10 cellular contexts compared by ENCODE assay signal in genomic region chrX:53279296-53280237, GRCh38. TPM values are rescaled to one million over a fixed set of nuclear protein-coding genes. Genes with fewer than 3 reads are reported as not detected.
A peak's percentile ranks its signal among the peaks of the same experiment; 100 is the strongest.
DNase-seq lines count a peak whose midpoint lies in the region; ATAC-seq, FAIRE-seq and TF ChIP-seq lines count a peak whose summit lies in the region.
"Had no signal": no experiment of that assay in that cellular context is flagged by ENCODE, and none has a peak within 500 bp of the region (broad histone marks: within the 10 kb centered on the region; RNA-seq: fewer than 3 reads in every experiment).

No MANE protein-coding gene starts in this region.

- no peak overlapping the region for H4K5ac ChIP-seq in H9 (ENCODE audit: insufficient read length, low read depth, low read length)

- H3K4me1 ChIP-seq in H9 (ENCODE audit: insufficient read depth, low read length), result no peaks in the 10 kb centered on the region
- H3K4me1 ChIP-seq: prostate gland had no signal

- H2BK20ac ChIP-seq in H9 (ENCODE audit: low read depth, low read length, poor library complexity, severe bottlenecking), result no peak overlapping the region

- DNase-seq in CD14-positive monocyte (ENCODE audit: low spot score) (no peak), H9 (no peak), astrocyte of the spinal cord (ENCODE audit: low read depth, low spot score) (no peak), anterior cingulate cortex (lab: John Stamatoyannopoulos, UW) (no peak), CD1c-positive myeloid dendritic cell (ENCODE audit: extremely low spot score) (no peak), D721Med (ENCODE audit: insufficient read length, low spot score) (no peak)

- H4K20me1 ChIP-seq in H9 (ENCODE audit: control insufficient read depth, insufficient read depth, insufficient read length), result no peaks in the 10 kb centered on the region

- TF ChIP-seq CTCF in CD14-positive monocyte (IDR thresholded peaks at IDR 0.05) (no peak), H9 (conservative IDR thresholded peaks at IDR 0.05) (peak; percentile 30; the same call in 2 of the 3 replicates), astrocyte of the spinal cord (IDR thresholded peaks at IDR 0.05; ENCODE audit: low read depth, low read length) (peak; percentile 19), nephron (IDR thresholded peaks at IDR 0.05; ENCODE audit: unreplicated experiment in 3 of 3) (no peak), D721Med (IDR thresholded peaks at IDR 0.05; ENCODE audit: insufficient read depth, missing control alignments) (no peak)

- no peak for ATAC-seq in HG02588 (IDR thresholded peaks at IDR 0.05; ENCODE audit: unreplicated experiment)

- no peaks in the 10 kb centered on the region for H3K79me1 ChIP-seq in H9 (ENCODE audit: insufficient read depth, low read depth, low read length, poor library complexity, severe bottlenecking)

- no peak for FAIRE-seq in D721Med (lab: Jason Lieb, UNC)

- H3K14ac ChIP-seq in H9 (ENCODE audit: insufficient read depth, low read length), result no peak overlapping the region

- peaks cover 0 to 46% (median 2%) of the 10 kb centered on the region in 3 donors for H3K27me3 Mint-ChIP-seq in CD14-positive monocyte (ENCODE audit: low read depth in 3 of 3)
- no peaks in the 10 kb centered on the region for H3K27me3 Mint-ChIP-seq in H9 (ENCODE audit: low read depth)
- H3K27me3 Mint-ChIP-seq in nephron (ENCODE audit: low read depth), result no peaks in the 10 kb centered on the region
- H3K27me3 Mint-ChIP-seq: activated naive CD8-positive, alpha-beta T cell had no signal

- H2BK12ac ChIP-seq in H9 (ENCODE audit: insufficient read length, low read depth, low read length), result no peak overlapping the region

- no peak overlapping the region for H3K56ac ChIP-seq in H9 (ENCODE audit: insufficient read length, low read depth, low read length)

- intact Hi-C loops in CD14-positive monocyte (cut with micrococcal nuclease), result no loop called here

- peaks cover 38% of the 10 kb centered on the region for H3K4me1 Mint-ChIP-seq in CD14-positive monocyte
- H3K4me1 Mint-ChIP-seq in H9, result peaks cover 11 to 31% of the 10 kb centered on the region in 2 experiments
- H3K4me1 Mint-ChIP-seq in nephron, result peaks cover 27% of the 10 kb centered on the region

- H3K9me3 Mint-ChIP-seq in CD14-positive monocyte, result peaks cover 0 to 3% (median 0%) of the 10 kb centered on the region in 7 donors
- H3K9me3 Mint-ChIP-seq in H9, result peaks cover 60 to 71% of the 10 kb centered on the region in 2 experiments
- H3K9me3 Mint-ChIP-seq in nephron, result no peaks in the 10 kb centered on the region

- no peaks in the 10 kb centered on the region for H3K23me2 ChIP-seq in H9 (ENCODE audit: insufficient read length, low read depth, low read length, poor library complexity, severe bottlenecking)

- no peak overlapping the region for H3K23ac ChIP-seq in H9 (ENCODE audit: insufficient read length, low read depth, low read length)

- H3K9me3 ChIP-seq in H9 (ENCODE audit: control insufficient read depth, low read depth, low read length), result peaks cover 12% of the 10 kb centered on the region
- H3K9me3 ChIP-seq: prostate gland had no signal

- no peaks in the 10 kb centered on the region for H3K79me2 ChIP-seq in H9 (ENCODE audit: insufficient read depth, low read length)

- H3K4me3 Mint-ChIP-seq in CD14-positive monocyte (peak overlapping the region; percentile 74 to 88), H9 (no peak overlapping the region), nephron (peak overlapping the region in 2 of 3 experiments; percentile 58 to 72)
- H3K4me3 Mint-ChIP-seq: activated naive CD8-positive, alpha-beta T cell had no signal

- no peak overlapping the region for H3K18ac ChIP-seq in H9 (ENCODE audit: insufficient read length, low read depth, low read length)

- H2AK5ac ChIP-seq in H9 (ENCODE audit: insufficient read length, low read length), result no peak overlapping the region

- peak overlapping the region; percentile 12 for H3K4me3 ChIP-seq in astrocyte of the spinal cord (ENCODE audit: low read depth, low read length)

- H3T11ph ChIP-seq in H9 (ENCODE audit: low read length), result no peak overlapping the region

- no peak overlapping the region for H2AFZ ChIP-seq in H9 (ENCODE audit: low read length)

- H3K27ac Mint-ChIP-seq in CD14-positive monocyte, result peak overlapping the region in 3 of 7 donors; percentile 53 to 87 (median 76)
- H3K27ac Mint-ChIP-seq in H9, result no peak overlapping the region; a peak in 1 of 7 replicates
- H3K27ac Mint-ChIP-seq in nephron, result peak overlapping the region; percentile 56 to 87 (median 81)
- H3K27ac Mint-ChIP-seq: activated naive CD8-positive, alpha-beta T cell had no signal

- in situ Hi-C loops in astrocyte of the spinal cord (cut with HindIII; ENCODE audit: low sequenced_read_pairs), result no loop called here

- no peak overlapping the region for H2BK15ac ChIP-seq in H9 (ENCODE audit: low read depth, low read length)

- no peak overlapping the region for H2BK5ac ChIP-seq in H9 (ENCODE audit: insufficient read length, low read length)

- H3K4ac ChIP-seq in H9 (ENCODE audit: low read depth, low read length), result no peak overlapping the region

- H4K91ac ChIP-seq in H9 (ENCODE audit: insufficient read length, low read depth, low read length), result no peak overlapping the region

- no peak overlapping the region for H2BK120ac ChIP-seq in H9 (ENCODE audit: low read depth, low read length, poor library complexity, severe bottlenecking)

- H3K4me2 ChIP-seq in H9 (ENCODE audit: insufficient read depth, insufficient read length, low read length), result no peak overlapping the region

- no peak overlapping the region for H4K8ac ChIP-seq in H9 (replicated peaks; ENCODE audit: insufficient read length, low read depth, low read length)

- H3K36me3 Mint-ChIP-seq in CD14-positive monocyte, result no peaks in the 10 kb centered on the region
- H3K36me3 Mint-ChIP-seq in H9 (ENCODE audit: insufficient read depth in 1 of 3, low read depth in 3 of 3), result peaks cover 0 to 7% (median 4%) of the 10 kb centered on the region in 3 experiments; a peak in 4 of 7 replicates
- no peaks in the 10 kb centered on the region for H3K36me3 Mint-ChIP-seq in nephron (ENCODE audit: low read depth)
- H3K36me3 Mint-ChIP-seq: activated naive CD8-positive, alpha-beta T cell had no signal

- 100% methylated on average over 1 of the region's 14 CpGs for WGBS in H9 (ENCODE audit: extremely low coverage, insufficient read length, low lambda C conversion rate)

- no peak overlapping the region for H3K9ac ChIP-seq in H9 (ENCODE audit: extremely low read depth, insufficient read length, low read length)

- H3K27me3 ChIP-seq in H9 (ENCODE audit: insufficient read depth, low read length), result no peaks in the 10 kb centered on the region

- H3K27ac ChIP-seq in H9 (ENCODE audit: insufficient read length, low read depth, low read length), result no peak overlapping the region

RNA-seq across cellular contexts. Expression of gene IQSEC2, which starts 1.8 kb away (rescaled TPM):
- polyA plus RNA-seq in CD14-positive monocyte, result 1 to 10 TPM; 6.5 to 6.9 TPM
- total RNA-seq in H9 (2021), result 7.0 and 8.4 TPM in 2 replicates

RNA-seq across cellular contexts. Expression of gene KDM5C, which starts 54.6 kb away (rescaled TPM):
- 10 to 100 TPM; 13.3 to 16.7 TPM for polyA plus RNA-seq in CD14-positive monocyte
- total RNA-seq in H9 (2021), result 98.7 and 105 TPM in 2 replicates

Comparison
In these comparisons a context has a peak if more than half of its experiments do, and no peak if none do; other contexts are left out.
1. H3K27ac Mint-ChIP-seq: peak in nephron (3 of 3); none in H9 (0 of 3).
2. H3K4me3 Mint-ChIP-seq: peak in CD14-positive monocyte (2 of 2) and nephron (2 of 3); none in H9 (0 of 2).
3. CTCF ChIP-seq: peak in H9 (single experiment) and astrocyte of the spinal cord (single experiment); none in CD14-positive monocyte (single experiment), nephron (0 of 3) and D721Med (single experiment).